16 cellular contexts compared by ENCODE assay signal in genomic region chr17:4645642-4646041, GRCh38. TPM values are rescaled to one million over a fixed set of nuclear protein-coding genes. Genes with fewer than 3 reads are reported as not detected.
DNase-seq lines count a peak whose midpoint lies in the region; ATAC-seq, FAIRE-seq and TF ChIP-seq lines count a peak whose summit lies in the region.
"Had no signal": no experiment of that assay in that cellular context is flagged by ENCODE, and none has a peak within 500 bp of the region (broad histone marks: within the 10 kb centered on the region; RNA-seq: fewer than 3 reads in every experiment).

No MANE protein-coding gene starts in this region.

- H3K79me2 ChIP-seq in Loucy (ENCODE audit: insufficient read depth, low read length) (no peaks in the 10 kb centered on the region), GM12878 (ENCODE audit: control insufficient read depth, insufficient read depth, low read length) (no peaks in the 10 kb centered on the region)

- H4K20me1 ChIP-seq in Loucy (ENCODE audit: insufficient read depth, low read length, poor library complexity, severe bottlenecking) (no peaks in the 10 kb centered on the region), GM12878 (ENCODE audit: control insufficient read depth, insufficient read depth) (no peaks in the 10 kb centered on the region)

- TF ChIP-seq POLR2A in GM12878 (IDR thresholded peaks at IDR 0.05; ENCODE audit: low read depth, low read length) (no peak), breast epithelium (IDR thresholded peaks at IDR 0.05) (no peak)

- no peak for TF ChIP-seq EP300 in GM12878 (IDR thresholded peaks at IDR 0.05; ENCODE audit: borderline replicate concordance in 1 of 2, control insufficient read depth in 1 of 2, low read depth in 2 of 2, low read length in 2 of 2)

- 39% methylated on average over 5 of the region's 5 CpGs for WGBS in GM12878 (ENCODE audit: insufficient coverage, insufficient replicate concordance, low lambda C conversion rate, missing lambda C conversion rate)

- FAIRE-seq in GM12878 (lab: Jason Lieb, UNC): peak; percentile 38

- H3K9me2 ChIP-seq in Loucy (replicated peaks; ENCODE audit: low read depth, low read length): no peaks in the 10 kb centered on the region

- H3K27ac ChIP-seq in GM12878 (ENCODE audit: control insufficient read depth, insufficient read depth) (no peak overlapping the region), breast epithelium (no peak overlapping the region)
- H3K27ac ChIP-seq: BLaER1, SK-N-MC had no signal

- H3K9me3 ChIP-seq in Loucy (ENCODE audit: insufficient read depth, low read depth, low read length) (no peaks in the 10 kb centered on the region), GM12878 (replicated peaks; ENCODE audit: control insufficient read depth, insufficient read depth, low read length) (no peaks in the 10 kb centered on the region), breast epithelium (no peaks in the 10 kb centered on the region)
- H3K9me3 ChIP-seq: BLaER1 had no signal

- BruUV-seq in GM12878 (replicated peaks; lab: Mats Ljungman, UMichigan): no TSS peak

- no peak for ATAC-seq in GM12878

- H3K4me3 ChIP-seq in Loucy (ENCODE audit: low read length, poor library complexity, severe bottlenecking) (no peak overlapping the region), GM12878 (no peak overlapping the region), breast epithelium (no peak overlapping the region)
- H3K4me3 ChIP-seq: BLaER1, SK-N-MC had no signal

- no peak overlapping the region for H3K9ac ChIP-seq in Loucy (ENCODE audit: low read depth, low read length, poor library complexity, severe bottlenecking)
- no peak overlapping the region for H3K9ac ChIP-seq in GM12878 (ENCODE audit: control insufficient read depth, insufficient read depth, low read length)
- H3K9ac ChIP-seq: BLaER1 had no signal

- intact Hi-C loops in GM12878 (cut with micrococcal nuclease; ENCODE audit: unreplicated experiment): no loop called here
- intact Hi-C loops in breast epithelium (cut with DNase I; ENCODE audit: low total_unique reads): no loop called here

- SMC1A ChIA-PET in GM12878 (lab: Charles Lee; ENCODE audit: uncharacterized antibody, unreplicated experiment): no interaction called here

- DNase-seq in CD1c-positive myeloid dendritic cell (ENCODE audit: extremely low spot score): peak; percentile 92
- DNase-seq in GM12878 (ENCODE audit: low read depth, low spot score): no peak
- DNase-seq in pons (ENCODE audit: low spot score): peak; percentile 45
- DNase-seq in stimulated activated CD4-positive, alpha-beta T cell treated with anti-CD3 and anti-CD28 coated beads, Interleukin-4, amount 100 ng/mL, for 24 hours: no peak
- DNase-seq in breast epithelium (ENCODE audit: low spot score in 2 of 2): no peak
- DNase-seq in T1000 (lab: John Stamatoyannopoulos, UW): no peak
- DNase-seq: DMS 273 treated with DMSO at 0.1 percent for 48 hours, H7, NCI-H1105, NCI-H1694 treated with DMSO at 0.1 percent for 48 hours, NCI-H748 treated with DMSO at 0.1 percent for 48 hours, OCI-M1, RPMI8226 had no signal

- H3K27me3 ChIP-seq in Loucy (ENCODE audit: insufficient read depth, low read length, poor library complexity, severe bottlenecking) (no peaks in the 10 kb centered on the region), GM12878 (replicated peaks in 1 of 2; ENCODE audit: control insufficient read depth in 2 of 2, insufficient read depth in 2 of 2, low read length in 1 of 2) (peaks cover 10 to 14% of the 10 kb centered on the region in 2 experiments; a peak in 3 of 4 replicates), breast epithelium (peaks cover 0 to 24% of the 10 kb centered on the region in 2 donors)

- TF ChIP-seq CTCF in Loucy (conservative IDR thresholded peaks at IDR 0.05; ENCODE audit: low read length): no peak
- no peak for TF ChIP-seq CTCF in GM12878 (IDR thresholded peaks at IDR 0.05 in 2 of 3, conservative IDR thresholded peaks at IDR 0.05 in 1 of 3; ENCODE audit: control insufficient read depth in 2 of 3, extremely low read depth in 1 of 3, insufficient read depth in 1 of 3, low read depth in 3 of 3, low read length in 3 of 3)
- no peak for TF ChIP-seq CTCF in breast epithelium (IDR thresholded peaks at IDR 0.05)

- CTCF ChIA-PET in GM12878 (lab: Yijun Ruan, JAX): interaction anchor here (0.7 kb wide), 1 partner anchor 12 kb away, joined by 3 read pairs; no protein-coding TSS in a partner anchor

- TF ChIP-seq RAD21 in GM12878 (IDR thresholded peaks at IDR 0.05; ENCODE audit: insufficient read depth, low read depth, low read length): no peak

- H3F3A ChIP-seq in Loucy (ENCODE audit: low read depth): no peaks in the 10 kb centered on the region

- H3K4me2 ChIP-seq in Loucy (ENCODE audit: low read depth, low read length, poor library complexity, severe bottlenecking) (no peak overlapping the region), GM12878 (ENCODE audit: control insufficient read depth, insufficient read depth) (no peak overlapping the region)
- H3K4me2 ChIP-seq: BLaER1 had no signal

- in situ Hi-C loops in GM12878 (cut with MboI): no loop called here

- RAD21 ChIA-PET in GM12878 (lab: Charles Lee; ENCODE audit: unreplicated experiment): no interaction called here

- no peaks in the 10 kb centered on the region for H3K4me1 ChIP-seq in Loucy (ENCODE audit: insufficient read depth, low read length, poor library complexity, severe bottlenecking)
- H3K4me1 ChIP-seq in GM12878 (ENCODE audit: control insufficient read depth, insufficient read depth, low read length): no peaks in the 10 kb centered on the region; the same call in 1 of the 2 replicates
- peaks cover 0 to 4% of the 10 kb centered on the region in 2 donors for H3K4me1 ChIP-seq in breast epithelium
- H3K4me1 ChIP-seq: BLaER1 had no signal

- POLR2A ChIA-PET in GM12878 (lab: Charles Lee): no interaction called here

- H2AFZ ChIP-seq in Loucy (ENCODE audit: low read length) (0 out of 2 replicates have a peak overlapping the region, but pooled peaks have one; percentile 70), GM12878 (ENCODE audit: control insufficient read depth, low read depth, low read length) (no peak overlapping the region; the same call in 1 of the 2 replicates)

- H3K36me3 ChIP-seq in Loucy (ENCODE audit: insufficient read depth, low read length): no peaks in the 10 kb centered on the region
- no peaks in the 10 kb centered on the region for H3K36me3 ChIP-seq in GM12878 (ENCODE audit: control insufficient read depth in 2 of 2, insufficient read depth in 2 of 2, low read length in 1 of 2)
- no peaks in the 10 kb centered on the region for H3K36me3 ChIP-seq in breast epithelium
- H3K36me3 ChIP-seq: BLaER1 had no signal

TF ChIP-seq in GM12878, 131 proteins besides CTCF, POLR2A, EP300 and RAD21 (continues in another document):
- TF ChIP-seq RAD51 (IDR thresholded peaks at IDR 0.05): peak; percentile 24; the same call in 1 of the 2 replicates
- TF ChIP-seq BMI1 (IDR thresholded peaks at IDR 0.05; ENCODE audit: borderline replicate concordance): no peak
- TF ChIP-seq YY1 (IDR thresholded peaks at IDR 0.05; ENCODE audit: low read depth, low read length): peak; percentile 79
- TF ChIP-seq STAT3 (IDR thresholded peaks at IDR 0.05; ENCODE audit: low read depth, low read length): no peak
- TF ChIP-seq, protein P1, sequence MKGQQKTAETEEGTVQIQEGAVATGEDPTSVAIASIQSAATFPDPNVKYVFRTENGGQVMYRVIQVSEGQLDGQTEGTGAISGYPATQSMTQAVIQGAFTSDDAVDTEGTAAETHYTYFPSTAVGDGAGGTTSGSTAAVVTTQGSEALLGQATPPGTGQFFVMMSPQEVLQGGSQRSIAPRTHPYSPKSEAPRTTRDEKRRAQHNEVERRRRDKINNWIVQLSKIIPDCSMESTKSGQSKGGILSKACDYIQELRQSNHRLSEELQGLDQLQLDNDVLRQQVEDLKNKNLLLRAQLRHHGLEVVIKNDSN (IDR thresholded peaks at IDR 0.05; ENCODE audit: borderline replicate concordance, extremely low read length, insufficient read depth, low read depth, low read length): peak; percentile 42

RNA-seq across cellular contexts. Expression of gene ALOX15, which starts 4.2 kb away (rescaled TPM):
- total RNA-seq in GM12878 (2013; cell fraction: nucleolus; rRNA removed): not detected in 2 replicates
- total RNA-seq in GM12878 (2014; rRNA removed) (0.51 and 0.54 TPM in 2 replicates), GM12878 (2014; rRNA removed; fragmentation: Illumina TruSeq; extraction: Trizol) (0.18 and 0.28 TPM in 2 replicates), GM12878 (2021) (0.31 and 0.51 TPM in 2 replicates), breast epithelium (10 to 100 TPM in 1 of 3 donors, under 1 TPM in 1, not detected in 1; 0.98 to 47.9 TPM)
- polyA plus RNA-seq in GM12878 (2011; ENCODE audit: low read depth): not detected
- polyA plus RNA-seq in GM12878 (2011; rRNA removed) (0.07 and 0.11 TPM in 2 replicates), GM12878 (2014; fragmentation: Illumina TruSeq; extraction: Trizol) (0.30 and 0.35 TPM in 2 replicates), GM12878 (2014; fragmentation: Nextera tagmentation; extraction: Ambion mirVana) (under 1 TPM; 0.16 to 0.31 TPM), GM12878 (2014; rRNA removed) (0.51 and 1.0 TPM in 2 replicates), GM12878 (2016; fragmentation: Nextera tagmentation; extraction: Ambion mirVana) (under 1 TPM; 0.05 to 0.11 TPM)
- polyA plus RNA-seq in GM12878 (2011; cell fraction: cytosol; rRNA removed): 0.24 and 0.27 TPM in 2 replicates
- 0.31 TPM in 1 of 2 replicates, not detected in the other for polyA plus RNA-seq in GM12878 (2011; cell fraction: nucleus; rRNA removed)
- 0.16 and 0.20 TPM in 2 replicates for polyA plus RNA-seq in GM12878 (2012)
- 0.07 and 0.31 TPM in 2 replicates for polyA minus RNA-seq in GM12878 (2011; rRNA and poly(A)+ RNA removed)
- polyA minus RNA-seq in GM12878 (2011; cell fraction: cytosol; rRNA and poly(A)+ RNA removed): not detected in 2 replicates
- not detected in 2 replicates for polyA minus RNA-seq in GM12878 (2011; cell fraction: nucleus; rRNA and poly(A)+ RNA removed)

RNA-seq across cellular contexts. Expression of gene PELP1, which starts 58.3 kb away (rescaled TPM):
- 96.1 and 101 TPM in 2 replicates for total RNA-seq in GM12878 (2013; cell fraction: nucleolus; rRNA removed)
- 21.2 and 22.7 TPM in 2 replicates for total RNA-seq in GM12878 (2014; rRNA removed)
- 8.0 and 9.0 TPM in 2 replicates for total RNA-seq in GM12878 (2014; rRNA removed; fragmentation: Illumina TruSeq; extraction: Trizol)
- 92.7 and 100 TPM in 2 replicates for total RNA-seq in GM12878 (2021)
- 24.1 TPM for polyA plus RNA-seq in GM12878 (2011; ENCODE audit: low read depth)
- 7.3 and 11.6 TPM in 2 replicates for polyA plus RNA-seq in GM12878 (2011; rRNA removed)
- polyA plus RNA-seq in GM12878 (2011; cell fraction: cytosol; rRNA removed): 13.9 and 15.5 TPM in 2 replicates
- polyA plus RNA-seq in GM12878 (2011; cell fraction: nucleus; rRNA removed): 79.6 and 97.5 TPM in 2 replicates
- polyA plus RNA-seq in GM12878 (2012): 34.4 and 36.6 TPM in 2 replicates
- 7.4 and 21.1 TPM in 2 replicates for polyA plus RNA-seq in GM12878 (2014; fragmentation: Illumina TruSeq; extraction: Trizol)
- polyA plus RNA-seq in GM12878 (2014; fragmentation: Nextera tagmentation; extraction: Ambion mirVana): 1 to 10 TPM in 1 of 2 experiments, under 1 TPM in 1; 0.55 to 1.2 TPM
- 21.9 and 25.3 TPM in 2 replicates for polyA plus RNA-seq in GM12878 (2014; rRNA removed)
- 10 to 100 TPM; 21.7 to 23.8 TPM for polyA plus RNA-seq in GM12878 (2016; fragmentation: Nextera tagmentation; extraction: Ambion mirVana)
- polyA minus RNA-seq in GM12878 (2011; rRNA and poly(A)+ RNA removed): 29.1 and 40.1 TPM in 2 replicates
- 16.2 and 17.2 TPM in 2 replicates for polyA minus RNA-seq in GM12878 (2011; cell fraction: cytosol; rRNA and poly(A)+ RNA removed)
- 38.9 and 62.0 TPM in 2 replicates for polyA minus RNA-seq in GM12878 (2011; cell fraction: nucleus; rRNA and poly(A)+ RNA removed)
- total RNA-seq in breast epithelium: 10 to 100 TPM; 17.0 to 26.9 (median 21.0) TPM

Comparison
In these comparisons a context has a peak if more than half of its experiments do, and no peak if none do; other contexts are left out.
1. DNase-seq: peak in CD1c-positive myeloid dendritic cell (single experiment) and pons (single experiment); none in GM12878 (single experiment), stimulated activated CD4-positive, alpha-beta T cell treated with anti-CD3 and anti-CD28 coated beads, Interleukin-4, amount 100 ng/mL, for 24 hours (single experiment), breast epithelium (0 of 2) and T1000 (single experiment).